Comparison of ENCODE assay signal across 25 cellular contexts in the genomic region with DNA sequence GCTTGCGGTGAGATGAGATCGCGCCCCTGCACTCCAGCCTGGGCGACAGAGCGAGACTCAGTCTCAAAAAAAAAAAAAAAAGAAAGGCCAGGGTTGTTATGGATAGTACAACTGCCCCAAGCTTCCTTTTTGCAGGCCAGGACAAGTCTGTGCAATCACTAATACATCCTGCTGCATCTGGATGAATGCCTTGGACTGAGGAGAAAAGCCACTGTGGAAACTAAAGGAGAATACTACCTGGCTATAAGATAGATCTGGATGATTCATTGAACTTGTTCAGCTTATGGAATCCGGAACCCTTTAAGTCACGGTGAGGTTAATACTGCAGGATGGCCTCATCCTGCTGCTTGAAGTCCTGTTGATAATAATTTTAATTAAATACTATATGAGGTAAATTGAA.
"Had no signal": no experiment of that assay in that cellular context is flagged by ENCODE, and none has a peak within 500 bp of the region (broad histone marks: within the 10 kb centered on the region; RNA-seq: fewer than 3 reads in every experiment).

No MANE protein-coding gene starts in this region.

- H2AFZ ChIP-seq: neural progenitor cell, parathyroid adenoma had no signal

- H3K27ac ChIP-seq: colonic mucosa, gastrocnemius medialis, neural progenitor cell, parathyroid adenoma, right lobe of liver, suprapubic skin, transverse colon, upper lobe of right lung, uterus had no signal

- H3K4me3 ChIP-seq: colonic mucosa, gastrocnemius medialis, lung, mucosa of descending colon, neural progenitor cell, right lobe of liver, suprapubic skin, transverse colon, upper lobe of right lung, uterus had no signal

- H3K4me1 ChIP-seq: colonic mucosa, gastrocnemius medialis, parathyroid adenoma, right lobe of liver, suprapubic skin, transverse colon, upper lobe of right lung, uterus had no signal

- H3K4me2 ChIP-seq: neural progenitor cell had no signal

- H3K9ac ChIP-seq: neural progenitor cell, parathyroid adenoma had no signal

- H3K9me3 ChIP-seq: colonic mucosa, gastrocnemius medialis, mucosa of descending colon, right lobe of liver, suprapubic skin, transverse colon, uterus had no signal

- H3K27me3 ChIP-seq: colonic mucosa, gastrocnemius medialis, neural progenitor cell, right lobe of liver, suprapubic skin, transverse colon, upper lobe of right lung, uterus had no signal

- H3K79me2 ChIP-seq: parathyroid adenoma had no signal

- ATAC-seq: gastrocnemius medialis; left lobe of liver; mucosa of descending colon; right lobe of liver; stimulated activated naive CD8-positive, alpha-beta T cell treated with anti-CD3 and anti-CD28 coated beads, Interleukin-15, amount 100 ng/mL, for 72 hours; upper lobe of right lung had no signal

- H3K36me3 ChIP-seq: colonic mucosa, gastrocnemius medialis, neural progenitor cell, right lobe of liver, suprapubic skin, transverse colon, upper lobe of right lung, uterus had no signal

- DNase-seq: colonic mucosa; effector CD8-positive, alpha-beta T cell; endodermal cell; erythroblast; gastrocnemius medialis; head of caudate nucleus; kidney; mesenchymal stem cell; mucosa of descending colon; naive B cell; right lobe of liver; small intestine; stimulated activated CD4-positive, alpha-beta T cell treated with anti-CD3 and anti-CD28 coated beads, Interleukin-15, amount 100 ng/mL, for 24 hours; stimulated activated CD4-positive, alpha-beta T cell treated with anti-CD3 and anti-CD28 coated beads, Interleukin-2, amount 100 ng/mL, for 48 hours; stimulated activated CD8-positive, alpha-beta memory T cell treated with anti-CD3 and anti-CD28 coated beads, Interleukin-4, amount 100 ng/mL, for 48 hours; stimulated activated naive CD4-positive, alpha-beta T cell; stimulated activated naive CD8-positive, alpha-beta T cell treated with anti-CD3 and anti-CD28 coated beads, Interleukin-15, amount 100 ng/mL, for 72 hours; transverse colon; upper lobe of right lung; uterus had no signal
